30 cellular contexts compared by ENCODE assay signal in the genomic region with DNA sequence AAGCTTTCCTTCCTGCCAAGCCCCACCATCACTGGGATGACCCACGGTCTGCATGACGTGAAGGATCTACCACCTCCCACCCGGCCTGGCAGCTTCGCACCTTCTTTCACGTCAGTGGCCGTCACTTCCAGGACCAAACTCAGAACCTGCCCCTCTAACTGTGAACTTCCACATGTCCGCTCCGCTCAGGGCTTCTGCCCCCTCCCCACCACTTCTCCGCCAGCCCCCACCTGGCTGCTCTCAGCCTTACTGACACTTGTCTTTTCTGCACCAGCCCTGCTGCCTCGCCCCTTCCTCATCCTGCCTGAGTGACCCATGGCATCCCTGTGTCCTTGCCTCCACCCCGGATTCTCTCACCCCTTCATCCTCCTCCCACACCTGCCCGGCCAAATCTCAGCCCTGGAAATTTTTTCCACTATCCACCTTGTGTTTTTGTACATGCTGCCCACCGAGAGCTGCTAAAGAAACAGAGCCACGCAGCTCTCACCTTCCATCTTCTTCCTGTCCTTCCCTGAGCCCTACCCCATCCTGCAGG. TPM values are rescaled to one million over a fixed set of nuclear protein-coding genes. Genes with fewer than 3 reads are reported as not detected.
"Had no signal": no experiment of that assay in that cellular context is flagged by ENCODE, and none has a peak within 500 bp of the region (broad histone marks: within the 10 kb centered on the region; RNA-seq: fewer than 3 reads in every experiment).

No MANE protein-coding gene starts in this region.

- H3K4me3 ChIP-seq: coronary artery, dorsolateral prefrontal cortex, gastrocnemius medialis, pancreas, prostate gland, sigmoid colon, thyroid gland, upper lobe of right lung had no signal

- H3K4me1 ChIP-seq: pancreas, prostate gland, upper lobe of right lung had no signal

- H3K9me3 ChIP-seq: gastrocnemius medialis, pancreas, prostate gland, sigmoid colon, thyroid gland, upper lobe of right lung had no signal

- H3K27ac ChIP-seq: coronary artery, dorsolateral prefrontal cortex, gastrocnemius medialis, pancreas, prostate gland, sigmoid colon, thyroid gland, upper lobe of right lung had no signal

- H3K36me3 ChIP-seq: gastrocnemius medialis, pancreas, prostate gland, thyroid gland, upper lobe of right lung had no signal

- H3K9me3 Mint-ChIP-seq: activated B cell treated with CpG ODN at 0.5 μM for 24 hours; activated naive CD4-positive, alpha-beta T cell treated with anti-CD3 and anti-CD28 coated beads, Interleukin-2, amount 50 U/mL, for 24 hours; activated naive CD8-positive, alpha-beta T cell treated with anti-CD3 and anti-CD28 coated beads, Interleukin-2, amount 50 U/mL, for 24 hours; activated T-helper 2 cell treated with anti-CD3 and anti-CD28 coated beads, Interferon-gamma antibody, Interleukin-2, Interleukin-4, amounts not matched to agents 10 μg/mL and 5 μg/mL and 100 μg/mL, durations not matched to agents 14 hours and 24 hours and 36 hours; nephron; stimulated activated memory B cell treated with anti-CD40 and anti-IgM and Interleukin-4, amounts not matched to agents 10 μg/mL and 1 μg/mL and 100 μg/mL, for 72 hours; stimulated activated naive CD8-positive, alpha-beta T cell treated with anti-CD3 and anti-CD28 coated beads, Interleukin-15, amount 100 ng/mL, for 72 hours had no signal

- H3K36me3 Mint-ChIP-seq: activated CD8-positive, alpha-beta memory T cell treated with anti-CD3 and anti-CD28 coated beads, Interleukin-2, amount 10 ng/mL, durations not matched to agents 7 days and 5 days; activated naive CD4-positive, alpha-beta T cell treated with anti-CD3 and anti-CD28 coated beads, Interleukin-2, amount 50 U/mL, for 24 hours; stimulated activated memory B cell treated with anti-CD40 and anti-IgM and Interleukin-4, amounts not matched to agents 10 μg/mL and 1 μg/mL and 100 μg/mL, for 72 hours had no signal

- H3K4me3 Mint-ChIP-seq: activated B cell treated with CpG ODN at 0.5 μM for 24 hours; activated CD8-positive, alpha-beta memory T cell treated with anti-CD3 and anti-CD28 coated beads, Interleukin-2, amount 10 ng/mL, durations not matched to agents 7 days and 5 days; activated CD8-positive, alpha-beta T cell treated with anti-CD3 and anti-CD28 coated beads, Interleukin-2, amount 10 ng/mL, durations not matched to agents 7 days and 5 days; activated naive CD4-positive, alpha-beta T cell treated with anti-CD3 and anti-CD28 coated beads, Interleukin-2, amount 50 U/mL, for 24 hours; activated naive CD8-positive, alpha-beta T cell treated with anti-CD3 and anti-CD28 coated beads, Interleukin-2, amount 50 U/mL, for 24 hours; nephron; stimulated activated memory B cell treated with anti-CD40 and anti-IgM and Interleukin-4, amounts not matched to agents 10 μg/mL and 1 μg/mL and 100 μg/mL, for 72 hours; stimulated activated naive CD8-positive, alpha-beta T cell treated with anti-CD3 and anti-CD28 coated beads, Interleukin-15, amount 100 ng/mL, for 72 hours had no signal

- H3K27me3 Mint-ChIP-seq: activated B cell treated with CpG ODN at 0.5 μM for 24 hours; activated naive CD4-positive, alpha-beta T cell treated with anti-CD3 and anti-CD28 coated beads, Interleukin-2, amount 50 U/mL, for 24 hours; stimulated activated memory B cell treated with anti-CD40 and anti-IgM and Interleukin-4, amounts not matched to agents 10 μg/mL and 1 μg/mL and 100 μg/mL, for 72 hours had no signal

- ATAC-seq: activated CD8-positive, alpha-beta memory T cell treated with anti-CD3 and anti-CD28 coated beads, Interleukin-2, amount 10 ng/mL, durations not matched to agents 7 days and 5 days; activated CD8-positive, alpha-beta T cell treated with anti-CD3 and anti-CD28 coated beads, Interleukin-2, amount 10 ng/mL, durations not matched to agents 7 days and 5 days; activated naive CD8-positive, alpha-beta T cell treated with anti-CD3 and anti-CD28 coated beads, Interleukin-2, amount 50 U/mL, for 24 hours; gastrocnemius medialis; stimulated activated memory B cell treated with anti-CD40 and anti-IgM and Interleukin-4, amounts not matched to agents 10 μg/mL and 1 μg/mL and 100 μg/mL, for 72 hours; stimulated activated naive CD8-positive, alpha-beta T cell treated with anti-CD3 and anti-CD28 coated beads, Interleukin-15, amount 100 ng/mL, for 72 hours; upper lobe of right lung had no signal

- H3K27me3 ChIP-seq: pancreas, sigmoid colon, thyroid gland had no signal

- H3K27ac Mint-ChIP-seq: activated B cell treated with CpG ODN at 0.5 μM for 24 hours; activated CD8-positive, alpha-beta memory T cell treated with anti-CD3 and anti-CD28 coated beads, Interleukin-2, amount 10 ng/mL, durations not matched to agents 7 days and 5 days; activated CD8-positive, alpha-beta T cell treated with anti-CD3 and anti-CD28 coated beads, Interleukin-2, amount 10 ng/mL, durations not matched to agents 7 days and 5 days; activated naive CD4-positive, alpha-beta T cell treated with anti-CD3 and anti-CD28 coated beads, Interleukin-2, amount 50 U/mL, for 24 hours; activated naive CD8-positive, alpha-beta T cell treated with anti-CD3 and anti-CD28 coated beads, Interleukin-2, amount 50 U/mL, for 24 hours; activated T-helper 2 cell treated with anti-CD3 and anti-CD28 coated beads, Interferon-gamma antibody, Interleukin-2, Interleukin-4, amounts not matched to agents 10 μg/mL and 5 μg/mL and 100 μg/mL, durations not matched to agents 14 hours and 24 hours and 36 hours; nephron; stimulated activated memory B cell treated with anti-CD40 and anti-IgM and Interleukin-4, amounts not matched to agents 10 μg/mL and 1 μg/mL and 100 μg/mL, for 72 hours; stimulated activated naive CD8-positive, alpha-beta T cell treated with anti-CD3 and anti-CD28 coated beads, Interleukin-15, amount 100 ng/mL, for 72 hours had no signal

- DNase-seq: activated B cell treated with CpG ODN at 0.5 μM for 24 hours; activated CD4-positive, alpha-beta T cell treated with anti-CD3 and anti-CD28 coated beads, Interleukin-2, amount 50 U/mL, for 1 hour; activated CD8-positive, alpha-beta memory T cell treated with anti-CD3 and anti-CD28 coated beads, Interleukin-2, amount 10 ng/mL, durations not matched to agents 7 days and 5 days; activated CD8-positive, alpha-beta T cell treated with anti-CD3 and anti-CD28 coated beads, Interleukin-2, amount 10 ng/mL, durations not matched to agents 7 days and 5 days; activated naive CD8-positive, alpha-beta T cell treated with anti-CD3 and anti-CD28 coated beads, Interleukin-2, amount 50 U/mL, for 24 hours; activated T-cell treated with anti-CD3 and anti-CD28 coated beads, Interleukin-2, amount 50 U/mL, for 48 hours; effector memory CD4-positive, alpha-beta T cell; erythroblast; gastrocnemius medialis; glutamatergic neuron; retina; sigmoid colon; stimulated activated CD4-positive, alpha-beta T cell treated with anti-CD3 and anti-CD28 coated beads, Interleukin-1b, Interleukin-23, amount 100 ng/mL, for 48 hours; stimulated activated CD4-positive, alpha-beta T cell treated with anti-CD3 and anti-CD28 coated beads, Interleukin-4, amount 100 ng/mL, for 4 hours; stimulated activated CD8-positive, alpha-beta memory T cell treated with anti-CD3 and anti-CD28 coated beads, Interleukin-4, amount 100 ng/mL, for 48 hours; stimulated activated naive CD8-positive, alpha-beta T cell treated with anti-CD3 and anti-CD28 coated beads, Interleukin-15, amount 100 ng/mL, for 72 hours; T-helper 2 cell; thyroid gland; upper lobe of right lung had no signal

RNA-seq across cellular contexts. Expression of a gene that starts 14.2 kb away (rescaled TPM):
- total RNA-seq: sigmoid colon, thyroid gland had no signal

RNA-seq across cellular contexts. Expression of a gene that starts 23.6 kb away (rescaled TPM):
- total RNA-seq: activated B cell treated with CpG ODN at 0.5 μM for 24 hours; activated CD8-positive, alpha-beta memory T cell treated with anti-CD3 and anti-CD28 coated beads, Interleukin-2, amount 10 ng/mL, durations not matched to agents 7 days and 5 days; activated CD8-positive, alpha-beta T cell treated with anti-CD3 and anti-CD28 coated beads, Interleukin-2, amount 10 ng/mL, durations not matched to agents 7 days and 5 days; activated T-helper 2 cell treated with anti-CD3 and anti-CD28 coated beads, Interferon-gamma antibody, Interleukin-2, Interleukin-4, amounts not matched to agents 10 μg/mL and 5 μg/mL and 100 μg/mL, durations not matched to agents 14 hours and 24 hours and 36 hours; bronchial epithelial cell; gastrocnemius medialis; liver; pancreas; prostate gland; sigmoid colon; thyroid gland; upper lobe of right lung had no signal
- polyA plus RNA-seq: liver, sigmoid colon, small intestine had no signal
